Comparison of ENCODE assay signal across 20 cellular contexts in the genomic region with DNA sequence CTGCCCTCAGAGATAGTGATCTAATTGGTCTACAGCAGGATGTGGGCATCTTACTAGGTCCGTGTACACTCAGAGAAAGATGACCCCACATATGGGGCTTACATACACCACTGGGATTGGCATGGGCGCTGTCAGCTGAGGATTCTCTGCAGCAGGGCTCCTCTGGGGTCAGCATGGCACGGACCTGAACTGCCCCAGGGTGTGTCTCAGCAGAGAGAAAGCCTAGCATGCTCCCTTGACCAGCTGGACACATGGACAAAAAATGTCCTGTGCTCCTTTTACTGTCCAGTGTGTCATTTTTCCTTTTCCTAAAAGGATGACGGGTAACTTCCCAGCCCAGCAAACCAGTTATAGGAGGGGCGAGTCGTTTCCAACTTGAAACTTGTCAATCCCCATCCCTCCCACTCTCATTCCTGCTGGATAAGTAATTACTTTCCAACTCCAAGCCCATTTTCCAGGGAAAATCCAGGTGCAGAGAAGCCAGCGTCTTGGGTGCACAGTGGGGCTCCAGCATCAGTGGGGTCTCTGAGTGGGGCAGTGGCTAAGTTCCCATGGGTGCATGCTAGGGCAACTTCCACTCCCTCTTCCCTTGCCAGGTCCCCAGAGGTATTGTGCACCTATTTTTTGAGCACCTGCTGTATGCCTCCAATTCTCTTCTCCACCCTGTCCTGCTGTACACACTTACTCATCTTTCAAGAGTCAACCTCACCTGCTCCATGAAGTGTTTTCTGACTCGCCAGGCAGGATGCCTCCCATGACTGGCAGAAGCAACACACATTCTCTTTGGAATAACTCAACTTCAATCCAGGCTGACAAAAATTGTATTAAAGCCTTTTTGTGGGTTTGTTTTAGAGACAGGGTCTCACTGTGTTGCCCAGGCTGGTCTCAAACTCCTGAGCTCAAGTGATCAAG. TPM values are rescaled to one million over a fixed set of nuclear protein-coding genes. Genes with fewer than 3 reads are reported as not detected.
"Had no signal": no experiment of that assay in that cellular context is flagged by ENCODE, and none has a peak within 500 bp of the region (broad histone marks: within the 10 kb centered on the region; RNA-seq: fewer than 3 reads in every experiment).

No MANE protein-coding gene starts in this region.

- H3K4me3 ChIP-seq: esophagus muscularis mucosa, hepatocyte, left ventricle myocardium inferior, sigmoid colon had no signal

- H3K4me1 Mint-ChIP-seq: activated CD4-positive, alpha-beta T cell treated with anti-CD3 and anti-CD28 coated beads, Interleukin-2, amount 10 ng/mL, durations not matched to agents 24 days and 14 days; nephron progenitor cell had no signal

- FAIRE-seq: islet of Langerhans had no signal

- DNase-seq: activated CD4-positive, alpha-beta T cell treated with anti-CD3 and anti-CD28 coated beads, Interleukin-2, amount 10 ng/mL, durations not matched to agents 24 days and 14 days; activated CD4-positive, CD25-positive, alpha-beta regulatory T cell; activated CD8-positive, alpha-beta memory T cell treated with anti-CD3 and anti-CD28 coated beads, Interleukin-2, amount 50 U/mL, for 4 hours; activated CD8-positive, alpha-beta T cell treated with anti-CD3 and anti-CD28 coated beads for 36 hours; activated effector memory CD4-positive, alpha-beta T cell treated with anti-CD3 and anti-CD28 coated beads, Interleukin-2, amount 50 U/mL, for 16 hours; activated naive CD4-positive, alpha-beta T cell treated with anti-CD3 and anti-CD28 coated beads, Interleukin-2, amount 50 U/mL, for 16 hours; activated T-cell treated with anti-CD3 and anti-CD28 coated beads, Interleukin-2, amount 50 U/mL, for 48 hours; aorta; cerebellar nuclear complex; cortex of kidney; left ventricle myocardium inferior; nephron progenitor cell; nucleus accumbens; sigmoid colon; stimulated activated naive CD4-positive, alpha-beta T cell; T-cell had no signal

- H3K27me3 ChIP-seq: hepatocyte, sigmoid colon had no signal

- H3K4me3 Mint-ChIP-seq: activated CD4-positive, alpha-beta T cell treated with anti-CD3 and anti-CD28 coated beads, Interleukin-2, amount 10 ng/mL, durations not matched to agents 24 days and 14 days; activated CD8-positive, alpha-beta T cell treated with anti-CD3 and anti-CD28 coated beads for 36 hours; nephron progenitor cell; T-cell had no signal

- H3K36me3 Mint-ChIP-seq: T-cell had no signal

- H3K27ac Mint-ChIP-seq: activated CD4-positive, alpha-beta T cell treated with anti-CD3 and anti-CD28 coated beads, Interleukin-2, amount 10 ng/mL, durations not matched to agents 24 days and 14 days; activated CD8-positive, alpha-beta T cell treated with anti-CD3 and anti-CD28 coated beads for 36 hours; nephron progenitor cell; T-cell had no signal

- ATAC-seq: activated CD8-positive, alpha-beta T cell treated with anti-CD3 and anti-CD28 coated beads for 36 hours; T-cell had no signal

- H3K9me3 ChIP-seq: esophagus muscularis mucosa, left ventricle myocardium inferior, sigmoid colon had no signal

- H3K9me3 Mint-ChIP-seq: activated CD4-positive, alpha-beta T cell treated with anti-CD3 and anti-CD28 coated beads, Interleukin-2, amount 10 ng/mL, durations not matched to agents 24 days and 14 days; activated CD8-positive, alpha-beta T cell treated with anti-CD3 and anti-CD28 coated beads for 36 hours; nephron progenitor cell; T-cell had no signal

- H3K27ac ChIP-seq: esophagus muscularis mucosa, hepatocyte, left ventricle myocardium inferior, sigmoid colon had no signal

- H3K36me3 ChIP-seq: esophagus muscularis mucosa, left ventricle myocardium inferior, sigmoid colon had no signal

RNA-seq across cellular contexts. Expression of a gene that starts 5.0 kb away (rescaled TPM):
- total RNA-seq: activated CD4-positive, alpha-beta T cell treated with anti-CD3 and anti-CD28 coated beads, Interleukin-2, amount 10 ng/mL, durations not matched to agents 24 days and 14 days; activated CD8-positive, alpha-beta T cell treated with anti-CD3 and anti-CD28 coated beads for 36 hours; left ventricle myocardium inferior; myocyte; T-cell had no signal
